9 cellular contexts compared by ENCODE assay signal in the genomic region with DNA sequence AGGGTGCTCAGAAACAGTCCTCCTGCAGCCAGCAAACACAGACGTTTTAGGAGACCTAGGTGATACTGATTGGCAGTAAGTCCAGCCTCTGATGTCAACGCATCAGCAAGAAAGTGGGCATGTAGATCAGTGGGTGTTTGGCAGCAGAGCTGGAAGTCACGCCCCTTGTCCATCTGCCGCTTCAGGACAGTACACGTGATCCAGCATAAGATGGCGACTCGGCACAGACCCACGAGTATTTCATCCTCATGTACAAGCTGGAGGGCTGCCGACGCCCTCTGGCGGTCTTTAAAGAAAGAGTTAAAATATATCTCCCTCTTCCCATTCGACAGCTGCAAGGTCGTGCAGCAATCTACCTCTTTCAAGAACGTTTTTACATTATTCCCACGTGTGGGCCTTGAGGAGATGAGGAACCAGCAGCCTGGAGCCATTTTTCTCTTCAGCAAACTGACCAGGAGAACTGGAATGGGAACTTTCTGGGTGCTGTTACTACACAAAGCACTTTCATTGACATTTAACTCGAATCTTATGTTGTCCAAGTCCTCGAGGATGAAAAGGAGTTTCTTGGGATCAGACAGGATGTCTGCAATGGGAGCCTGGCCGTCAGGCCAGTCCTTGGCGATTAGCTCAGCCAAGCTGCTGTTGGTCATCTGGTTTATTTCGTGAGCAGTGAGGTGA. TPM values are rescaled to one million over a fixed set of nuclear protein-coding genes. Genes with fewer than 3 reads are reported as not detected.
DNase-seq lines count a peak whose midpoint lies in the region; ATAC-seq and TF ChIP-seq lines count a peak whose summit lies in the region.
"Had no signal": no experiment of that assay in that cellular context is flagged by ENCODE, and none has a peak within 500 bp of the region (broad histone marks: within the 10 kb centered on the region; RNA-seq: fewer than 3 reads in every experiment).

No MANE protein-coding gene starts in this region.

- H3K27me3 ChIP-seq in stomach, result peaks cover 0 to 6% (median 0%) of the 10 kb centered on the region in 3 donors

- 23 to 30% (median 26%) methylated on average over 17 to 20 of the region's 20 CpGs for WGBS in stomach, 5 donors

- TF ChIP-seq EP300 in stomach (IDR thresholded peaks at IDR 0.05), result no peak

- H3K27me3 Mint-ChIP-seq in activated naive CD8-positive, alpha-beta T cell treated with anti-CD3 and anti-CD28 coated beads, Interleukin-2, amount 50 U/mL, for 24 hours, result peaks cover 12% of the 10 kb centered on the region

- H3K9me3 Mint-ChIP-seq in activated naive CD8-positive, alpha-beta T cell treated with anti-CD3 and anti-CD28 coated beads, Interleukin-2, amount 50 U/mL, for 24 hours, result no peaks in the 10 kb centered on the region

- H3K36me3 Mint-ChIP-seq in activated naive CD8-positive, alpha-beta T cell treated with anti-CD3 and anti-CD28 coated beads, Interleukin-2, amount 50 U/mL, for 24 hours (ENCODE audit: low read depth), result no peaks in the 10 kb centered on the region

- no peak overlapping the region for H3K4me3 Mint-ChIP-seq in activated naive CD8-positive, alpha-beta T cell treated with anti-CD3 and anti-CD28 coated beads, Interleukin-2, amount 50 U/mL, for 24 hours

- peak; percentile 88 for ATAC-seq in activated naive CD8-positive, alpha-beta T cell treated with anti-CD3 and anti-CD28 coated beads, Interleukin-2, amount 50 U/mL, for 24 hours
- peak; percentile 99 for ATAC-seq in left colon
- no peak for ATAC-seq in HG02642 (IDR thresholded peaks at IDR 0.05; ENCODE audit: poor library complexity, unreplicated experiment)

- intact Hi-C loops in left colon (cut with DNase I, micrococcal nuclease), result no loop called here
- intact Hi-C loops in stomach (cut with DNase I; ENCODE audit: low total_unique reads), result no loop called here

- in situ Hi-C loops in KBM-7 (cut with MboI; ENCODE audit: low pct_unique_long_range_greater_than_20kb, low sequenced_read_pairs), result no loop called here

- no peak overlapping the region for H3K27ac Mint-ChIP-seq in activated naive CD8-positive, alpha-beta T cell treated with anti-CD3 and anti-CD28 coated beads, Interleukin-2, amount 50 U/mL, for 24 hours

- peak in 4 of 7 experiments; percentile 8 to 66 (median 32) for TF ChIP-seq CTCF in stomach (IDR thresholded peaks at IDR 0.05)

- no peaks in the 10 kb centered on the region for H3K4me1 Mint-ChIP-seq in activated naive CD8-positive, alpha-beta T cell treated with anti-CD3 and anti-CD28 coated beads, Interleukin-2, amount 50 U/mL, for 24 hours

- peaks cover 0 to 8% (median 0%) of the 10 kb centered on the region in 4 donors for H3K9me3 ChIP-seq in stomach

- no peak overlapping the region for H3K27ac ChIP-seq in stomach

- no peak for TF ChIP-seq POLR2A in stomach (IDR thresholded peaks at IDR 0.05)

- peak; percentile 36 for DNase-seq in NK-92 treated with Interleukin-12 subunit alpha and Interleukin-12 subunit beta, amount 100 ng/mL, for 24 hours (lab: John Stamatoyannopoulos, UW)
- DNase-seq in NK-92 (lab: John Stamatoyannopoulos, UW; ENCODE audit: unreplicated experiment) (no peak), KBM-7 (peak; percentile 91), NOMO-1 treated with dmso at 0.1 percent for 144 hours (lab: John Stamatoyannopoulos, UW; ENCODE audit: unreplicated experiment) (peak; percentile 38), left colon (peak; percentile 73 to 75), stomach (peak; percentile 74)
- DNase-seq in activated naive CD8-positive, alpha-beta T cell treated with anti-CD3 and anti-CD28 coated beads, Interleukin-2, amount 50 U/mL, for 24 hours, result peak; percentile 40

- H3K4me3 ChIP-seq in stomach, result no peak overlapping the region

- H3K4me1 ChIP-seq in stomach, result peaks cover 0 to 7% (median 0%) of the 10 kb centered on the region in 4 donors

- no peaks in the 10 kb centered on the region for H3K36me3 ChIP-seq in stomach

RNA-seq across cellular contexts. Expression of a gene that starts 22.3 kb away (rescaled TPM):
- total RNA-seq in left colon (under 1 TPM; 0.11 to 0.12 TPM), stomach (not detected)
- polyA plus RNA-seq in stomach, result under 1 TPM in 2 of 3 donors, not detected in 1; 0.03 to 0.12 TPM
- polyA plus RNA-seq: AG04450 had no signal

RNA-seq across cellular contexts. Expression of a gene that starts 26.8 kb away (rescaled TPM):
- total RNA-seq in left colon (not detected), stomach (not detected)
- under 1 TPM in 1 of 3 donors, not detected in 2; 0.23 TPM for polyA plus RNA-seq in stomach
- polyA plus RNA-seq: AG04450 had no signal

RNA-seq across cellular contexts. Expression of a gene that starts 40.6 kb away (rescaled TPM):
- total RNA-seq in left colon (not detected), stomach (not detected)
- polyA plus RNA-seq in stomach, result not detected
- polyA plus RNA-seq: AG04450 had no signal

RNA-seq across cellular contexts. Expression of a gene that starts 50.6 kb away (rescaled TPM):
- total RNA-seq in left colon, result not detected
- total RNA-seq in stomach, result 1 to 10 TPM in 1 of 5 donors, not detected in 4; 1.7 TPM
- not detected for polyA plus RNA-seq in stomach
- polyA plus RNA-seq: AG04450 had no signal
